ENCODE assay signal across 27 cellular contexts in genomic region chr5:125794922-125795321, GRCh38.
DNase-seq lines count a peak whose midpoint lies in the region; TF ChIP-seq lines count a peak whose summit lies in the region.
"Had no signal": no experiment of that assay in that cellular context is flagged by ENCODE, and none has a peak within 500 bp of the region (broad histone marks: within the 10 kb centered on the region; RNA-seq: fewer than 3 reads in every experiment).

No MANE protein-coding gene starts in this region.

- no peaks in the 10 kb centered on the region for H3K36me3 ChIP-seq in HEK293 (ENCODE audit: control insufficient read depth in 2 of 2, insufficient read depth in 1 of 2, low read length in 2 of 2)
- H3K36me3 ChIP-seq: BE2C; BLaER1; BLaER1 treated with 17β-estradiol and CSF1 and Interleukin-3, amounts not matched to agents 10 nM and 100 nM had no signal

- H3K9me3 ChIP-seq in HEK293 (ENCODE audit: control insufficient read depth, insufficient read depth, low read depth, low read length) = no peaks in the 10 kb centered on the region
- H3K9me3 ChIP-seq: A549; BE2C; BLaER1; BLaER1 treated with 17β-estradiol and CSF1 and Interleukin-3, amounts not matched to agents 10 nM and 100 nM; Caco-2 had no signal

- no peaks in the 10 kb centered on the region for H3K4me1 ChIP-seq in HEK293 (ENCODE audit: control insufficient read depth, insufficient read depth, low read length)
- H3K4me1 ChIP-seq: A549; BE2C; BLaER1; BLaER1 treated with 17β-estradiol and CSF1 and Interleukin-3, amounts not matched to agents 10 nM and 100 nM; Caco-2 had no signal

- H3K4me3 ChIP-seq in HEK293 (ENCODE audit: low read depth, low read length) = no peak overlapping the region
- H3K4me3 ChIP-seq: A549; BLaER1; BLaER1 treated with 17β-estradiol and CSF1 and Interleukin-3, amounts not matched to agents 10 nM and 100 nM had no signal

- CTCF ChIA-PET in HEK293 (lab: Yijun Ruan, JAX) = no interaction called here

- POLR2A ChIA-PET in HEK293 (lab: Yijun Ruan, JAX) = no interaction called here

- DNase-seq in NCI-H187 treated with DMSO at 0.1 percent for 48 hours (lab: John Stamatoyannopoulos, UW) = no peak
- DNase-seq: 8988T; ACHN; AML-193; BE2C; C1 segment of cervical spinal cord; Caco-2; Calu3; CD4-positive, alpha-beta memory T cell; CD4-positive, alpha-beta T cell; CD4-positive, CD25-positive, alpha-beta regulatory T cell; CD8-positive, alpha-beta memory T cell; CD8-positive, alpha-beta T cell; COR-L47; DMS 273 treated with DMSO at 0.1 percent for 48 hours; DMS153; DMS53; DMS79; DMS79 treated with DMSO at 0.1 percent for 48 hours; DND-41; EL had no signal

- no peak for TF ChIP-seq CTCF in HEK293 (tag by site-specific recombination; IDR thresholded peaks at IDR 0.05)

- H3K27ac ChIP-seq in HEK293 (ENCODE audit: extremely low read depth, low read depth, low read length) = no peak overlapping the region
- H3K27ac ChIP-seq: 22Rv1; A549; BLaER1; BLaER1 treated with 17β-estradiol and CSF1 and Interleukin-3, amounts not matched to agents 10 nM and 100 nM; C4-2B had no signal

TF ChIP-seq in HEK293, 187 proteins besides CTCF, POLR2A, EP300 and RAD21:
- TF ChIP-seq ZNF157 (tag by site-specific recombination; IDR thresholded peaks at IDR 0.05) = peak; percentile 94
- TF ChIP-seq, protein P1, sequence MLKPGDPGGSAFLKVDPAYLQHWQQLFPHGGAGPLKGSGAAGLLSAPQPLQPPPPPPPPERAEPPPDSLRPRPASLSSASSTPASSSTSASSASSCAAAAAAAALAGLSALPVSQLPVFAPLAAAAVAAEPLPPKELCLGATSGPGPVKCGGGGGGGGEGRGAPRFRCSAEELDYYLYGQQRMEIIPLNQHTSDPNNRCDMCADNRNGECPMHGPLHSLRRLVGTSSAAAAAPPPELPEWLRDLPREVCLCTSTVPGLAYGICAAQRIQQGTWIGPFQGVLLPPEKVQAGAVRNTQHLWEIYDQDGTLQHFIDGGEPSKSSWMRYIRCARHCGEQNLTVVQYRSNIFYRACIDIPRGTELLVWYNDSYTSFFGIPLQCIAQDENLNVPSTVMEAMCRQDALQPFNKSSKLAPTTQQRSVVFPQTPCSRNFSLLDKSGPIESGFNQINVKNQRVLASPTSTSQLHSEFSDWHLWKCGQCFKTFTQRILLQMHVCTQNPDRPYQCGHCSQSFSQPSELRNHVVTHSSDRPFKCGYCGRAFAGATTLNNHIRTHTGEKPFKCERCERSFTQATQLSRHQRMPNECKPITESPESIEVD (tag by site-specific recombination; IDR thresholded peaks at IDR 0.05) = no peak
- no peak for TF ChIP-seq ZNF394 (tag by site-specific recombination; IDR thresholded peaks at IDR 0.05; ENCODE audit: borderline replicate concordance)
